Comparison of ENCODE assay signal across 1 cellular context in the genomic region with DNA sequence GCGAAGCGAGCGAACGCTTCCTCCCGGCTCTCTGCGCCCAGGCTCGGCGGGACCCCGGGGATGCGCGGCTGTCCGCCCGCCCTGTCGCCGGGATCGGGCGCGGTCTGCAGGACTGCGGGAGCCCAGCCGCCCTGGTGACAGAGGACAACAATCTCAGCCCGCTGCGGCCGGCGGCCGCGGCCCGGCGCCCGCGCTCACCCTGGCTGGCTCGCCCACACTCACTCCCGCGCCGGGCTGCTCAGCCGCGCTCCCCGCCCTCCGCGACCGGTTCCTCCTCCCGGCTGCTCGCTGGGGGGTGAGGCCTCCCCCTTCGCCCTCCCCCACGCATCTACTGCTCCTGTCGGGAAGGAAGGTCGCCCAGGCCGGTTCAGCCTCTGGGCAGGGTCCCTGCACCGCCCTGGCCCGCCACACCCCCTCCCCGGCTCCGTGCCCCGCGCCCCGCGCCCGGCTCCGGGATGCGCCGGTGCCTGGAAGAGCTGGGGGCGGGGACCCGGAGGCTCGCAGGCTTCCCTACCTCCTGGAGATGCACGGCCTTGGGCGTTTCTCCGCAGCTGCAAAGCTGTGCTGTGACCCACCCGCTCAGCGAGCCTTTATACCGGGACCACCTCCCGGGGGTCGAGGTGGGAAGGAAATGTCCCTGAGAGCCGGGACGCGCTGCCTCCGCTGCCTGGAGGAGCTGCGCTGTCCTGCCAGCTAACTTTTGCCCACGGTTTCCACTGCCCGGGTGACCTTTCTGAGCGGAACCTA.
TF ChIP-seq lines count a peak whose summit lies in the region.

A gene with protein sequence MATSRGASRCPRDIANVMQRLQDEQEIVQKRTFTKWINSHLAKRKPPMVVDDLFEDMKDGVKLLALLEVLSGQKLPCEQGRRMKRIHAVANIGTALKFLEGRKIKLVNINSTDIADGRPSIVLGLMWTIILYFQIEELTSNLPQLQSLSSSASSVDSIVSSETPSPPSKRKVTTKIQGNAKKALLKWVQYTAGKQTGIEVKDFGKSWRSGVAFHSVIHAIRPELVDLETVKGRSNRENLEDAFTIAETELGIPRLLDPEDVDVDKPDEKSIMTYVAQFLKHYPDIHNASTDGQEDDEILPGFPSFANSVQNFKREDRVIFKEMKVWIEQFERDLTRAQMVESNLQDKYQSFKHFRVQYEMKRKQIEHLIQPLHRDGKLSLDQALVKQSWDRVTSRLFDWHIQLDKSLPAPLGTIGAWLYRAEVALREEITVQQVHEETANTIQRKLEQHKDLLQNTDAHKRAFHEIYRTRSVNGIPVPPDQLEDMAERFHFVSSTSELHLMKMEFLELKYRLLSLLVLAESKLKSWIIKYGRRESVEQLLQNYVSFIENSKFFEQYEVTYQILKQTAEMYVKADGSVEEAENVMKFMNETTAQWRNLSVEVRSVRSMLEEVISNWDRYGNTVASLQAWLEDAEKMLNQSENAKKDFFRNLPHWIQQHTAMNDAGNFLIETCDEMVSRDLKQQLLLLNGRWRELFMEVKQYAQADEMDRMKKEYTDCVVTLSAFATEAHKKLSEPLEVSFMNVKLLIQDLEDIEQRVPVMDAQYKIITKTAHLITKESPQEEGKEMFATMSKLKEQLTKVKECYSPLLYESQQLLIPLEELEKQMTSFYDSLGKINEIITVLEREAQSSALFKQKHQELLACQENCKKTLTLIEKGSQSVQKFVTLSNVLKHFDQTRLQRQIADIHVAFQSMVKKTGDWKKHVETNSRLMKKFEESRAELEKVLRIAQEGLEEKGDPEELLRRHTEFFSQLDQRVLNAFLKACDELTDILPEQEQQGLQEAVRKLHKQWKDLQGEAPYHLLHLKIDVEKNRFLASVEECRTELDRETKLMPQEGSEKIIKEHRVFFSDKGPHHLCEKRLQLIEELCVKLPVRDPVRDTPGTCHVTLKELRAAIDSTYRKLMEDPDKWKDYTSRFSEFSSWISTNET (N-terminal part only) (minus strand): TSS at position 688 of the 747 bp plus-strand sequence. CDS start 9,031 bp downstream, outside the sequence.

TF ChIP-seq in GM23338, 12 proteins besides CTCF, POLR2A, EP300 and RAD21:
- TF ChIP-seq ZNF462 (CRISPR knock-in tag; IDR thresholded peaks at IDR 0.05) (no peak), ZNF331 (CRISPR knock-in tag; IDR thresholded peaks at IDR 0.05; ENCODE audit: low read depth) (no peak), POLR2AphosphoS5 (IDR thresholded peaks at IDR 0.05; ENCODE audit: low read depth) (no peak), EZH2 (IDR thresholded peaks at IDR 0.05; ENCODE audit: low read depth, unreplicated experiment) (no peak), EZH2phosphoT487 (IDR thresholded peaks at IDR 0.05; ENCODE audit: unreplicated experiment) (no peak), CREB1 (CRISPR knock-in tag; IDR thresholded peaks at IDR 0.05; ENCODE audit: low read depth) (no peak), ZNF114 (CRISPR knock-in tag; IDR thresholded peaks at IDR 0.05) (no peak), NANOG (IDR thresholded peaks at IDR 0.05; ENCODE audit: borderline replicate concordance) (no peak), JUNB (IDR thresholded peaks at IDR 0.05; ENCODE audit: unreplicated experiment) (no peak), STAT1 (IDR thresholded peaks at IDR 0.05; ENCODE audit: unreplicated experiment) (no peak)
- TF ChIP-seq, protein P1, sequence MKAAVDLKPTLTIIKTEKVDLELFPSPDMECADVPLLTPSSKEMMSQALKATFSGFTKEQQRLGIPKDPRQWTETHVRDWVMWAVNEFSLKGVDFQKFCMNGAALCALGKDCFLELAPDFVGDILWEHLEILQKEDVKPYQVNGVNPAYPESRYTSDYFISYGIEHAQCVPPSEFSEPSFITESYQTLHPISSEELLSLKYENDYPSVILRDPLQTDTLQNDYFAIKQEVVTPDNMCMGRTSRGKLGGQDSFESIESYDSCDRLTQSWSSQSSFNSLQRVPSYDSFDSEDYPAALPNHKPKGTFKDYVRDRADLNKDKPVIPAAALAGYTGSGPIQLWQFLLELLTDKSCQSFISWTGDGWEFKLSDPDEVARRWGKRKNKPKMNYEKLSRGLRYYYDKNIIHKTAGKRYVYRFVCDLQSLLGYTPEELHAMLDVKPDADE (IDR thresholded peaks at IDR 0.05) = no peak
- TF ChIP-seq, protein P2, sequence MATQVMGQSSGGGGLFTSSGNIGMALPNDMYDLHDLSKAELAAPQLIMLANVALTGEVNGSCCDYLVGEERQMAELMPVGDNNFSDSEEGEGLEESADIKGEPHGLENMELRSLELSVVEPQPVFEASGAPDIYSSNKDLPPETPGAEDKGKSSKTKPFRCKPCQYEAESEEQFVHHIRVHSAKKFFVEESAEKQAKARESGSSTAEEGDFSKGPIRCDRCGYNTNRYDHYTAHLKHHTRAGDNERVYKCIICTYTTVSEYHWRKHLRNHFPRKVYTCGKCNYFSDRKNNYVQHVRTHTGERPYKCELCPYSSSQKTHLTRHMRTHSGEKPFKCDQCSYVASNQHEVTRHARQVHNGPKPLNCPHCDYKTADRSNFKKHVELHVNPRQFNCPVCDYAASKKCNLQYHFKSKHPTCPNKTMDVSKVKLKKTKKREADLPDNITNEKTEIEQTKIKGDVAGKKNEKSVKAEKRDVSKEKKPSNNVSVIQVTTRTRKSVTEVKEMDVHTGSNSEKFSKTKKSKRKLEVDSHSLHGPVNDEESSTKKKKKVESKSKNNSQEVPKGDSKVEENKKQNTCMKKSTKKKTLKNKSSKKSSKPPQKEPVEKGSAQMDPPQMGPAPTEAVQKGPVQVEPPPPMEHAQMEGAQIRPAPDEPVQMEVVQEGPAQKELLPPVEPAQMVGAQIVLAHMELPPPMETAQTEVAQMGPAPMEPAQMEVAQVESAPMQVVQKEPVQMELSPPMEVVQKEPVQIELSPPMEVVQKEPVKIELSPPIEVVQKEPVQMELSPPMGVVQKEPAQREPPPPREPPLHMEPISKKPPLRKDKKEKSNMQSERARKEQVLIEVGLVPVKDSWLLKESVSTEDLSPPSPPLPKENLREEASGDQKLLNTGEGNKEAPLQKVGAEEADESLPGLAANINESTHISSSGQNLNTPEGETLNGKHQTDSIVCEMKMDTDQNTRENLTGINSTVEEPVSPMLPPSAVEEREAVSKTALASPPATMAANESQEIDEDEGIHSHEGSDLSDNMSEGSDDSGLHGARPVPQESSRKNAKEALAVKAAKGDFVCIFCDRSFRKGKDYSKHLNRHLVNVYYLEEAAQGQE (IDR thresholded peaks at IDR 0.05; ENCODE audit: unreplicated experiment) = no peak
